16 cellular contexts compared by ENCODE assay signal in the genomic region with DNA sequence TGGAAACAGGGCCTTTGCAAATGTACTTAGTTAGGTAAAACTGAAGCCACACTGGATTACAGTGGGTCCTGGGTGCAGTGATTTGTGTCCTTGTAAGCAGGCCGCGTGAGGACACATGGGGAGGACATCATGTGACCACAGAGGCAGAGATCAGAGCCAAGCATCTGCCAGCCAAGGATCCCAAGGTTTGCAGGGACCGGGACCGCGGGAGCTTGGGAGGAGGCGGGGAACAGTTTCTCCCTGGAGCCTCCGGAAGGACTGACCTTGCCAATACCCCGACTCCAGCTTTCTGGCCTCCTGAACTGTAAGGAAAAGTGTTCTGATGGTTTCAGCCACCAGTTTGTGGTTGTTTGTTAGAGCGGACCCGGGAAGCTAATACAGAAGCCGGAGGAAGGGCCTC.
"Had no signal": no experiment of that assay in that cellular context is flagged by ENCODE, and none has a peak within 500 bp of the region (broad histone marks: within the 10 kb centered on the region; RNA-seq: fewer than 3 reads in every experiment).

No MANE protein-coding gene starts in this region.

- H3K27me3 ChIP-seq: colonic mucosa, esophagus muscularis mucosa had no signal

- H3K4me1 ChIP-seq: colonic mucosa, parathyroid adenoma had no signal

- H3K9ac ChIP-seq: parathyroid adenoma had no signal

- DNase-seq: activated B cell treated with CpG ODN at 0.5 μM for 24 hours; activated CD4-positive, alpha-beta T cell treated with anti-CD3 and anti-CD28 coated beads for 48 hours; activated CD8-positive, alpha-beta T cell treated with anti-CD3 and anti-CD28 coated beads for 36 hours; activated effector memory CD4-positive, alpha-beta T cell treated with Interleukin-2 at 50 U/mL for 16 hours; activated T-cell treated with anti-CD3 and anti-CD28 coated beads, Interleukin-2, amount 50 U/mL, for 4 hours; caudate nucleus; colonic mucosa; retina; stimulated activated CD4-positive, alpha-beta T cell treated with anti-CD3 and anti-CD28 coated beads, Interleukin-4, amount 100 ng/mL, for 4 hours; stimulated activated CD8-positive, alpha-beta memory T cell treated with anti-CD3 and anti-CD28 coated beads, Interleukin-4, amount 100 ng/mL, for 48 hours; stimulated activated naive CD4-positive, alpha-beta T cell treated with Interleukin-2 at 50 U/mL for 16 hours; transverse colon had no signal

- H3K27ac ChIP-seq: colonic mucosa, esophagus muscularis mucosa, parathyroid adenoma, transverse colon had no signal

- H3K79me2 ChIP-seq: parathyroid adenoma had no signal

- H3K36me3 ChIP-seq: colonic mucosa, esophagus muscularis mucosa, transverse colon had no signal

- H3K4me3 ChIP-seq: colonic mucosa, esophagus muscularis mucosa, lung, smooth muscle cell, transverse colon had no signal

- H3K9me3 ChIP-seq: colonic mucosa, esophagus muscularis mucosa, transverse colon had no signal

- H3K4me2 ChIP-seq: smooth muscle cell had no signal

- ATAC-seq: activated CD8-positive, alpha-beta T cell treated with anti-CD3 and anti-CD28 coated beads for 36 hours; activated T-cell treated with anti-CD3 and anti-CD28 coated beads, Interleukin-2, amount 50 U/mL, for 4 hours had no signal
